20 cellular contexts compared by ENCODE assay signal in the genomic region with DNA sequence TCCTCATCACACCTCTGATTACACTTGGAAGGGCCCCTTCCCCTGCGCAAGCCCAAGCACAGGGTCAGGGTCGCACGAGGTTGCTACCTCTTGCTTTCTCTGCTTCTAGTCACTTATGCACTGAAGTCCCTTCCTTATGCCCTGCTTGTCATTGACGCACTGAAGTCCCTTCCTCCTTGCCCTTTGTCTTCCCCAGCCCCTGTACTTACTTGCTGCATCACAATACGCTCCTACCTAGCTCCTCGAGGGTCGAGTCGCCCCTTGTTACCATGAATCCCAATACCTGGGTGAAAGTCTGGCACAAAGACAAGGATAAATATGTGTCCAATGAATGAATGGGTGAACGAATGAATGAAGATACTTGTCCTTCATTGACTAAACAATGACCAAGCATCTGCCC.
DNase-seq lines count a peak whose midpoint lies in the region; ATAC-seq, FAIRE-seq and TF ChIP-seq lines count a peak whose summit lies in the region.
"Had no signal": no experiment of that assay in that cellular context is flagged by ENCODE, and none has a peak within 500 bp of the region (broad histone marks: within the 10 kb centered on the region; RNA-seq: fewer than 3 reads in every experiment).

No MANE protein-coding gene starts in this region.

- TF ChIP-seq CTCF in HepG2 (CRISPR knock-in tag; IDR thresholded peaks at IDR 0.05) (no peak), right lobe of liver (IDR thresholded peaks at IDR 0.05) (no peak), endothelial cell (IDR thresholded peaks at IDR 0.05; ENCODE audit: unreplicated experiment) (no peak)

- H3K4me2 ChIP-seq in HepG2 (ENCODE audit: low read depth, low read length) (no peak overlapping the region), trophoblast cell (ENCODE audit: low read length) (no peak overlapping the region)
- H3K4me2 ChIP-seq: A549; BLaER1 treated with 17β-estradiol and CSF1 and Interleukin-3, amounts not matched to agents 10 nM and 100 nM had no signal

- 98% methylated on average over 9 of the region's 9 CpGs for WGBS in HepG2 (ENCODE audit: low lambda C conversion rate)
- WGBS in right lobe of liver (ENCODE audit: insufficient coverage, low coverage, low lambda C conversion rate, missing lambda C conversion rate): 88% methylated on average over 9 of the region's 9 CpGs
- no CpG with 5 or more reads among the region's 9 CpGs for WGBS in trophoblast cell (ENCODE audit: extremely low coverage, insufficient coverage, insufficient read length)

- no peaks in the 10 kb centered on the region for H3K9me3 Mint-ChIP-seq in endothelial cell (ENCODE audit: unreplicated experiment)
- H3K9me3 Mint-ChIP-seq: CD4-positive, alpha-beta T cell; CD8-positive, alpha-beta T cell had no signal

- H4K8ac ChIP-seq in trophoblast cell (ENCODE audit: low read depth, low read length): no peak overlapping the region

- no peak overlapping the region for H3K4ac ChIP-seq in trophoblast cell (ENCODE audit: low read depth, low read length)

- no peak for TF ChIP-seq POLR2A in HepG2 (IDR thresholded peaks at IDR 0.05; ENCODE audit: insufficient read depth in 1 of 2, low read depth in 2 of 2, low read length in 2 of 2)
- TF ChIP-seq POLR2A in right lobe of liver (IDR thresholded peaks at IDR 0.05): no peak

- H3K4me3 Mint-ChIP-seq in endothelial cell (ENCODE audit: unreplicated experiment): peak overlapping the region; percentile 22
- H3K4me3 Mint-ChIP-seq: B cell; CD4-positive, alpha-beta T cell; CD8-positive, alpha-beta T cell had no signal

- no peak overlapping the region for H3K14ac ChIP-seq in trophoblast cell (ENCODE audit: low read length)

- H3K36me3 Mint-ChIP-seq in endothelial cell (ENCODE audit: low read depth, unreplicated experiment): no peaks in the 10 kb centered on the region

- no peaks in the 10 kb centered on the region for H3K9me3 ChIP-seq in HepG2 (ENCODE audit: low read length)
- no peaks in the 10 kb centered on the region for H3K9me3 ChIP-seq in right lobe of liver
- no peaks in the 10 kb centered on the region for H3K9me3 ChIP-seq in trophoblast cell (ENCODE audit: insufficient read depth, low read depth, low read length)
- H3K9me3 ChIP-seq: A549; BLaER1 treated with 17β-estradiol and CSF1 and Interleukin-3, amounts not matched to agents 10 nM and 100 nM; Caco-2 had no signal

- peak overlapping the region; percentile 58 for H3K23ac ChIP-seq in trophoblast cell (ENCODE audit: low read length)

- TF ChIP-seq RAD21 in HepG2 (CRISPR knock-in tag; IDR thresholded peaks at IDR 0.05): no peak

- peaks cover 16% of the 10 kb centered on the region for H3K4me1 Mint-ChIP-seq in endothelial cell (ENCODE audit: unreplicated experiment)
- H3K4me1 Mint-ChIP-seq: B cell had no signal

- DNase-seq in HepG2 (ENCODE audit: low spot score) (no peak), right lobe of liver (no peak), endothelial cell (ENCODE audit: low spot score) (no peak), trophoblast cell (no peak), NCI-H2107 treated with DMSO at 0.1 percent for 48 hours (lab: John Stamatoyannopoulos, UW; ENCODE audit: unreplicated experiment) (no peak)
- DNase-seq in activated CD4-positive, CD25-positive, alpha-beta regulatory T cell (lab: John Stamatoyannopoulos, UW): no peak
- DNase-seq: Caco-2; Calu3; CD4-positive, alpha-beta T cell; CD8-positive, alpha-beta T cell; DMS79 treated with DMSO at 0.1 percent for 48 hours had no signal

- H2BK5ac ChIP-seq in trophoblast cell (ENCODE audit: low read depth, low read length, poor library complexity): no peak overlapping the region

- H3K36me3 ChIP-seq in HepG2 (replicated peaks in 1 of 2; ENCODE audit: control insufficient read depth in 1 of 2, insufficient read depth in 2 of 2, low read length in 2 of 2) (peaks cover 2 to 12% of the 10 kb centered on the region in 2 experiments; a peak in 2 of 5 replicates), right lobe of liver (no peaks in the 10 kb centered on the region), trophoblast cell (ENCODE audit: control insufficient read depth in 1 of 2, insufficient read depth in 2 of 2, low read length in 2 of 2) (no peaks in the 10 kb centered on the region)

- POLR2A ChIA-PET in HepG2 (lab: Yijun Ruan, JAX): no interaction called here

- H4K91ac ChIP-seq in trophoblast cell (ENCODE audit: low read depth, low read length): no peak overlapping the region

- CTCF ChIA-PET in HepG2 (lab: Yijun Ruan, JAX; ENCODE audit: low intra/inter-chr PET ratio, low total read pairs): no interaction called here

- H2AFZ ChIP-seq in HepG2 (ENCODE audit: low read length) (no peak overlapping the region), trophoblast cell (ENCODE audit: insufficient read depth, low read length, poor library complexity) (no peak overlapping the region)

- H2AK5ac ChIP-seq in trophoblast cell (ENCODE audit: low read length): no peak overlapping the region

- peaks cover 4% of the 10 kb centered on the region; the same call in 1 of the 2 replicates for H3K4me1 ChIP-seq in HepG2 (ENCODE audit: insufficient read depth, low read length)
- peaks cover 0 to 7% (median 3%) of the 10 kb centered on the region in 4 donors for H3K4me1 ChIP-seq in right lobe of liver
- peaks cover 3 to 9% of the 10 kb centered on the region in 2 experiments for H3K4me1 ChIP-seq in trophoblast cell (ENCODE audit: control insufficient read depth in 1 of 2, insufficient read depth in 2 of 2, low read length in 2 of 2)

- no TSS peak for BruUV-seq in HepG2 (replicated peaks; lab: Mats Ljungman, UMichigan)

- no peak overlapping the region for H3K27ac Mint-ChIP-seq in endothelial cell (ENCODE audit: unreplicated experiment)
- H3K27ac Mint-ChIP-seq: B cell; CD4-positive, alpha-beta T cell; CD8-positive, alpha-beta T cell had no signal

- no peak for TF ChIP-seq EP300 in HepG2 (IDR thresholded peaks at IDR 0.05; ENCODE audit: low read depth in 2 of 2, low read length in 2 of 2)
- no peak for TF ChIP-seq EP300 in HepG2 (CRISPR knock-in tag; IDR thresholded peaks at IDR 0.05; ENCODE audit: borderline replicate concordance)

- H3K9ac ChIP-seq in HepG2 (ENCODE audit: insufficient read depth, low read depth, low read length) (no peak overlapping the region), trophoblast cell (ENCODE audit: low read length) (no peak overlapping the region)
- H3K9ac ChIP-seq: BLaER1 treated with 17β-estradiol and CSF1 and Interleukin-3, amounts not matched to agents 10 nM and 100 nM had no signal

- in situ Hi-C loops in HepG2 (cut with HindIII; ENCODE audit: extremely low pct_ligation_motif_present, low pct_unique_long_range_greater_than_20kb): no loop called here

- no peak for FAIRE-seq in HepG2 (lab: Jason Lieb, UNC)
- FAIRE-seq: A549, D721Med, G401.6, GM12891, GM19239 had no signal

- H3K79me1 ChIP-seq in trophoblast cell (ENCODE audit: low read length): no peaks in the 10 kb centered on the region

- no peak overlapping the region for H2BK12ac ChIP-seq in trophoblast cell (ENCODE audit: low read length)

- no peak overlapping the region for H2BK120ac ChIP-seq in trophoblast cell (ENCODE audit: insufficient read depth, low read length, poor library complexity)

- H3K4me3 ChIP-seq in HepG2 (replicated peaks in 1 of 3; ENCODE audit: insufficient read depth in 1 of 3, low read depth in 2 of 3, low read length in 3 of 3) (no peak overlapping the region), right lobe of liver (no peak overlapping the region), trophoblast cell (ENCODE audit: low read depth, low read length) (no peak overlapping the region)
- H3K4me3 ChIP-seq: A549; BLaER1 treated with 17β-estradiol and CSF1 and Interleukin-3, amounts not matched to agents 10 nM and 100 nM had no signal

- no peak overlapping the region for H3K18ac ChIP-seq in trophoblast cell (ENCODE audit: low read length)

- H4K12ac ChIP-seq in trophoblast cell (ENCODE audit: low read depth, low read length): no peak overlapping the region

- H3K79me2 ChIP-seq in HepG2 (ENCODE audit: insufficient read depth, low read length): no peaks in the 10 kb centered on the region
- no peaks in the 10 kb centered on the region for H3K79me2 ChIP-seq in trophoblast cell (ENCODE audit: control insufficient read depth, insufficient read depth, low read length, poor library complexity)

- no peaks in the 10 kb centered on the region for H4K20me1 ChIP-seq in HepG2 (ENCODE audit: insufficient read depth, low read length)

- H3K27ac ChIP-seq in HepG2 (ENCODE audit: extremely low read length, insufficient read depth, low read length) (no peak overlapping the region), right lobe of liver (no peak overlapping the region), trophoblast cell (ENCODE audit: low read depth, low read length) (no peak overlapping the region)
- H3K27ac ChIP-seq: 22Rv1; A549; BLaER1 treated with 17β-estradiol and CSF1 and Interleukin-3, amounts not matched to agents 10 nM and 100 nM; C4-2B had no signal

- ATAC-seq in HepG2 (no peak), right lobe of liver (no peak)
- ATAC-seq: A549; CD8-positive, alpha-beta T cell had no signal

- peaks cover 4% of the 10 kb centered on the region for H3K27me3 Mint-ChIP-seq in endothelial cell (ENCODE audit: unreplicated experiment)
- H3K27me3 Mint-ChIP-seq: B cell; CD4-positive, alpha-beta T cell had no signal

- intact Hi-C loops in HepG2 (cut with micrococcal nuclease; ENCODE audit: unreplicated experiment) (no loop called here), right lobe of liver (cut with DNase I) (no loop called here)

- no peaks in the 10 kb centered on the region for H3K27me3 ChIP-seq in HepG2 (ENCODE audit: control insufficient read depth in 1 of 2, insufficient read depth in 2 of 2, low read length in 2 of 2)
- no peaks in the 10 kb centered on the region for H3K27me3 ChIP-seq in right lobe of liver
- no peaks in the 10 kb centered on the region for H3K27me3 ChIP-seq in trophoblast cell (ENCODE audit: insufficient read depth, low read length)
- H3K27me3 ChIP-seq: BLaER1 treated with 17β-estradiol and CSF1 and Interleukin-3, amounts not matched to agents 10 nM and 100 nM had no signal

TF ChIP-seq in HepG2, 621 proteins besides CTCF, POLR2A, EP300 and RAD21:
- TF ChIP-seq RNF2 (conservative IDR thresholded peaks at IDR 0.05; ENCODE audit: low read depth) (no peak), MYC (CRISPR knock-in tag; IDR thresholded peaks at IDR 0.05; ENCODE audit: borderline replicate concordance) (0 out of 2 replicates have a peak, but pooled peaks have one; percentile 21)
